14 cellular contexts compared by ENCODE assay signal in the genomic region with DNA sequence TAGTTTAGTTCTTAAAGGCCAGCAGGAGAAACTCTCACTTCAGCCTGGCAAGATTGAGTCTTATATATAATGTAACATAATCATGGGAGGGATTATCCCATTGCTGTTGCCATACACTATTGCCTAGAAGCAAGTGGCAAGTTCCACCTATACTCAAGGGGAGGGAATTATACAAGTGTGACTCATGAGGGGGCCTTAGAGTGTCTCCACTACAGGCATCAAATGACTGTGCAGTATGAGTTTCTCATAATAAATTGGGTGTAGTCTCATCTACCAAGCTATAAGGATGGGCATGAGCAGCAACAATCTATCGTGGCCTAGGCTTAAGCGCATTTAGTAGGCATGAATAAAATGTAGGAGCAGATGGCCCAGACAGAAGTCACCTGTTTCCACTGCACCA.
DNase-seq lines count a peak whose midpoint lies in the region; ATAC-seq lines count a peak whose summit lies in the region.
"Had no signal": no experiment of that assay in that cellular context is flagged by ENCODE, and none has a peak within 500 bp of the region (broad histone marks: within the 10 kb centered on the region; RNA-seq: fewer than 3 reads in every experiment).

No MANE protein-coding gene starts in this region.

- WGBS in GM23248 (ENCODE audit: low coverage in 1 of 2, low lambda C conversion rate in 2 of 2, missing lambda C conversion rate in 2 of 2), 2 experiments: 68 to 79% methylated on average over 2 of the region's 2 CpGs

- no peak for DNase-seq in activated T-cell treated with anti-CD3 and anti-CD28 coated beads, Interleukin-2, amount 50 U/mL, for 72 hours
- DNase-seq in activated T-cell treated with anti-CD3 and anti-CD28 coated beads for 4 hours (no peak), ELR (ENCODE audit: low read depth) (peak; percentile 6), GM23248 (peak; percentile 19), activated gamma-delta T cell treated with Interleukin-2 at 50 U/mL for 16 hours (no peak), NCI-H2081 (lab: John Stamatoyannopoulos, UW) (no peak)
- DNase-seq in stimulated activated effector memory CD8-positive, alpha-beta T cell treated with anti-CD3 and anti-CD28 coated beads, Interleukin-12 subunit alpha, Interleukin-12 subunit beta, amount 100 ng/mL, for 72 hours (ENCODE audit: low spot score in 2 of 2): no peak
- DNase-seq: Calu3; CD8-positive, alpha-beta T cell; DMS79 treated with DMSO at 0.1 percent for 48 hours had no signal

- H3K9me3 ChIP-seq in GM23248 (ENCODE audit: low read depth): no peaks in the 10 kb centered on the region
- H3K9me3 ChIP-seq: HAP-1 had no signal

- no peak overlapping the region for H2AFZ ChIP-seq in GM23248

- H3K79me2 ChIP-seq in GM23248 (ENCODE audit: insufficient read depth): no peaks in the 10 kb centered on the region

- no peaks in the 10 kb centered on the region for H3K36me3 Mint-ChIP-seq in activated T-cell treated with anti-CD3 and anti-CD28 coated beads, Interleukin-2, amount 50 U/mL, for 72 hours (ENCODE audit: insufficient read depth in 2 of 2)
- H3K36me3 Mint-ChIP-seq in stimulated activated effector memory CD8-positive, alpha-beta T cell treated with anti-CD3 and anti-CD28 coated beads, Interleukin-12 subunit alpha, Interleukin-12 subunit beta, amount 100 ng/mL, for 72 hours: no peaks in the 10 kb centered on the region
- H3K36me3 Mint-ChIP-seq: CD8-positive, alpha-beta T cell had no signal

- no peak overlapping the region for H3K27ac ChIP-seq in GM23248
- H3K27ac ChIP-seq: BLaER1 treated with 17β-estradiol and CSF1 and Interleukin-3, amounts not matched to agents 10 nM and 100 nM had no signal

- ATAC-seq in activated T-cell treated with anti-CD3 and anti-CD28 coated beads, Interleukin-2, amount 50 U/mL, for 72 hours (replicated peaks in 1 of 2): peak; percentile 83 to 86
- peak; percentile 68 for ATAC-seq in stimulated activated effector memory CD8-positive, alpha-beta T cell treated with anti-CD3 and anti-CD28 coated beads, Interleukin-12 subunit alpha, Interleukin-12 subunit beta, amount 100 ng/mL, for 72 hours
- ATAC-seq: CD8-positive, alpha-beta T cell; GM12878 had no signal

- H3K4me3 Mint-ChIP-seq in activated T-cell treated with anti-CD3 and anti-CD28 coated beads, Interleukin-2, amount 50 U/mL, for 72 hours: no peak overlapping the region
- H3K4me3 Mint-ChIP-seq in stimulated activated effector memory CD8-positive, alpha-beta T cell treated with anti-CD3 and anti-CD28 coated beads, Interleukin-12 subunit alpha, Interleukin-12 subunit beta, amount 100 ng/mL, for 72 hours: no peak overlapping the region
- H3K4me3 Mint-ChIP-seq: B cell; CD8-positive, alpha-beta T cell had no signal

- no peaks in the 10 kb centered on the region for H3K36me3 ChIP-seq in GM23248 (ENCODE audit: low read depth)
- H3K36me3 ChIP-seq: BLaER1 treated with 17β-estradiol and CSF1 and Interleukin-3, amounts not matched to agents 10 nM and 100 nM; HAP-1 had no signal

- H3K4me1 Mint-ChIP-seq in activated T-cell treated with anti-CD3 and anti-CD28 coated beads, Interleukin-2, amount 50 U/mL, for 72 hours (ENCODE audit: low read depth): peaks cover 4% of the 10 kb centered on the region
- no peaks in the 10 kb centered on the region for H3K4me1 Mint-ChIP-seq in stimulated activated effector memory CD8-positive, alpha-beta T cell treated with anti-CD3 and anti-CD28 coated beads, Interleukin-12 subunit alpha, Interleukin-12 subunit beta, amount 100 ng/mL, for 72 hours
- H3K4me1 Mint-ChIP-seq: B cell had no signal

- no peak overlapping the region for H3K4me2 ChIP-seq in GM23248 (ENCODE audit: unreplicated experiment)
- H3K4me2 ChIP-seq: BLaER1 treated with 17β-estradiol and CSF1 and Interleukin-3, amounts not matched to agents 10 nM and 100 nM had no signal

- no peak overlapping the region for H3K4me3 ChIP-seq in GM23248
- H3K4me3 ChIP-seq: BLaER1 treated with 17β-estradiol and CSF1 and Interleukin-3, amounts not matched to agents 10 nM and 100 nM; GM12878; HAP-1 had no signal

- H3F3A ChIP-seq in GM23248 (ENCODE audit: insufficient read depth): no peaks in the 10 kb centered on the region

- no peaks in the 10 kb centered on the region for H3K27me3 ChIP-seq in GM23248 (replicated peaks; ENCODE audit: insufficient read depth)
- H3K27me3 ChIP-seq: BLaER1 treated with 17β-estradiol and CSF1 and Interleukin-3, amounts not matched to agents 10 nM and 100 nM had no signal

- H3K9me2 ChIP-seq in GM23248 (ENCODE audit: insufficient read depth): no peaks in the 10 kb centered on the region

- in situ Hi-C loops in GM23248 (cut with MboI): no loop called here

- H3K9ac ChIP-seq in GM23248: no peak overlapping the region
- H3K9ac ChIP-seq: BLaER1 treated with 17β-estradiol and CSF1 and Interleukin-3, amounts not matched to agents 10 nM and 100 nM had no signal

- H3K9me3 Mint-ChIP-seq in activated T-cell treated with anti-CD3 and anti-CD28 coated beads, Interleukin-2, amount 50 U/mL, for 72 hours: peaks cover 0 to 1% of the 10 kb centered on the region in 2 donors
- no peaks in the 10 kb centered on the region for H3K9me3 Mint-ChIP-seq in stimulated activated effector memory CD8-positive, alpha-beta T cell treated with anti-CD3 and anti-CD28 coated beads, Interleukin-12 subunit alpha, Interleukin-12 subunit beta, amount 100 ng/mL, for 72 hours
- H3K9me3 Mint-ChIP-seq: CD8-positive, alpha-beta T cell had no signal

- H4K20me1 ChIP-seq in GM23248 (ENCODE audit: insufficient read depth): no peaks in the 10 kb centered on the region
- H4K20me1 ChIP-seq: BLaER1 treated with 17β-estradiol and CSF1 and Interleukin-3, amounts not matched to agents 10 nM and 100 nM had no signal

- no peaks in the 10 kb centered on the region for H3K27me3 Mint-ChIP-seq in activated T-cell treated with anti-CD3 and anti-CD28 coated beads, Interleukin-2, amount 50 U/mL, for 72 hours (ENCODE audit: low read depth)
- H3K27me3 Mint-ChIP-seq: B cell had no signal

- H3K27ac Mint-ChIP-seq in activated T-cell treated with anti-CD3 and anti-CD28 coated beads, Interleukin-2, amount 50 U/mL, for 72 hours: no peak overlapping the region
- H3K27ac Mint-ChIP-seq in stimulated activated effector memory CD8-positive, alpha-beta T cell treated with anti-CD3 and anti-CD28 coated beads, Interleukin-12 subunit alpha, Interleukin-12 subunit beta, amount 100 ng/mL, for 72 hours: no peak overlapping the region
- H3K27ac Mint-ChIP-seq: B cell; CD8-positive, alpha-beta T cell had no signal

- H3K4me1 ChIP-seq in GM23248 (ENCODE audit: insufficient read depth): peaks cover 12% of the 10 kb centered on the region
- H3K4me1 ChIP-seq: BLaER1 treated with 17β-estradiol and CSF1 and Interleukin-3, amounts not matched to agents 10 nM and 100 nM; HAP-1 had no signal

Comparison
In these comparisons a context has a peak if more than half of its experiments do, and no peak if none do; other contexts are left out.
1. DNase-seq: peak in ELR (single experiment) and GM23248 (single experiment); none in activated T-cell treated with anti-CD3 and anti-CD28 coated beads, Interleukin-2, amount 50 U/mL, for 72 hours (0 of 2), activated T-cell treated with anti-CD3 and anti-CD28 coated beads for 4 hours (single experiment), stimulated activated effector memory CD8-positive, alpha-beta T cell treated with anti-CD3 and anti-CD28 coated beads, Interleukin-12 subunit alpha, Interleukin-12 subunit beta, amount 100 ng/mL, for 72 hours (0 of 2), activated gamma-delta T cell treated with Interleukin-2 at 50 U/mL for 16 hours (single experiment) and NCI-H2081 (0 of 2).